In genomic region chr3:9500108-9501050, GRCh38 we compare ENCODE assay signal across 1 cellular context.
TF ChIP-seq lines count a peak whose summit lies in the region.

No MANE protein-coding gene starts in this region.

TF ChIP-seq in K562, 482 proteins besides CTCF, POLR2A, EP300 and RAD21 (continued from another document and continues in another):
- TF ChIP-seq THAP12 (CRISPR knock-in tag; IDR thresholded peaks at IDR 0.05) (no peak), CHCHD3 (CRISPR knock-in tag; IDR thresholded peaks at IDR 0.05) (no peak), ZFX (CRISPR knock-in tag; IDR thresholded peaks at IDR 0.05) (no peak), PHTF2 (CRISPR knock-in tag; IDR thresholded peaks at IDR 0.05) (no peak), ZNF699 (CRISPR knock-in tag; IDR thresholded peaks at IDR 0.05; ENCODE audit: insufficient replicate concordance) (no peak), GTF2A2 (tag; IDR thresholded peaks at IDR 0.05) (no peak), ZBTB7A (IDR thresholded peaks at IDR 0.05; ENCODE audit: borderline replicate concordance, control insufficient read depth, low read depth, low read length) (peak; percentile 57; the same call in 1 of the 2 replicates), TEAD2 (tag; IDR thresholded peaks at IDR 0.05) (no peak), NONO (IDR thresholded peaks at IDR 0.05; ENCODE audit: low read depth in 2 of 2, low read length in 1 of 2) (no peak), HLTF (IDR thresholded peaks at IDR 0.05) (no peak), FOSL1 (tag; conservative IDR thresholded peaks at IDR 0.05) (no peak), HIVEP1 (CRISPR knock-in tag; IDR thresholded peaks at IDR 0.05) (no peak), ELF2 (CRISPR knock-in tag; IDR thresholded peaks at IDR 0.05) (no peak), ZNF518B (CRISPR knock-in tag; IDR thresholded peaks at IDR 0.05) (no peak), MAFG (tag; conservative IDR thresholded peaks at IDR 0.05) (no peak), ZNF324 (CRISPR knock-in tag; IDR thresholded peaks at IDR 0.05) (no peak), MAFF (IDR thresholded peaks at IDR 0.05; ENCODE audit: low read length) (no peak), SMAD2 (IDR thresholded peaks at IDR 0.05; ENCODE audit: low read depth, low read length) (no peak), RREB1 (CRISPR knock-in tag; IDR thresholded peaks at IDR 0.05) (no peak), SRSF3 (IDR thresholded peaks at IDR 0.05; ENCODE audit: insufficient read depth, low read length) (no peak), HBP1 (CRISPR knock-in tag; IDR thresholded peaks at IDR 0.05) (no peak), RCOR1 (IDR thresholded peaks at IDR 0.05; ENCODE audit: borderline replicate concordance in 1 of 2, low read depth in 2 of 2, low read length in 2 of 2) (peak in 1 of 2 experiments; percentile 57; a peak in 1 of 4 replicates), MYNN (IDR thresholded peaks at IDR 0.05) (peak; percentile 37; the same call in 1 of the 2 replicates), MYNN (CRISPR knock-in tag; IDR thresholded peaks at IDR 0.05) (no peak), ZNF609 (CRISPR knock-in tag; IDR thresholded peaks at IDR 0.05; ENCODE audit: borderline replicate concordance) (no peak), SFPQ (IDR thresholded peaks at IDR 0.05; ENCODE audit: low read depth, low read length) (no peak), KLF13 (tag; IDR thresholded peaks at IDR 0.05; ENCODE audit: borderline replicate concordance, low read depth) (peak; percentile 89), AFF1 (IDR thresholded peaks at IDR 0.05; ENCODE audit: low read depth in 1 of 2, partially characterized antibody in 2 of 2) (no peak)
